Comparison of ENCODE assay signal across 10 cellular contexts in the genomic region with DNA sequence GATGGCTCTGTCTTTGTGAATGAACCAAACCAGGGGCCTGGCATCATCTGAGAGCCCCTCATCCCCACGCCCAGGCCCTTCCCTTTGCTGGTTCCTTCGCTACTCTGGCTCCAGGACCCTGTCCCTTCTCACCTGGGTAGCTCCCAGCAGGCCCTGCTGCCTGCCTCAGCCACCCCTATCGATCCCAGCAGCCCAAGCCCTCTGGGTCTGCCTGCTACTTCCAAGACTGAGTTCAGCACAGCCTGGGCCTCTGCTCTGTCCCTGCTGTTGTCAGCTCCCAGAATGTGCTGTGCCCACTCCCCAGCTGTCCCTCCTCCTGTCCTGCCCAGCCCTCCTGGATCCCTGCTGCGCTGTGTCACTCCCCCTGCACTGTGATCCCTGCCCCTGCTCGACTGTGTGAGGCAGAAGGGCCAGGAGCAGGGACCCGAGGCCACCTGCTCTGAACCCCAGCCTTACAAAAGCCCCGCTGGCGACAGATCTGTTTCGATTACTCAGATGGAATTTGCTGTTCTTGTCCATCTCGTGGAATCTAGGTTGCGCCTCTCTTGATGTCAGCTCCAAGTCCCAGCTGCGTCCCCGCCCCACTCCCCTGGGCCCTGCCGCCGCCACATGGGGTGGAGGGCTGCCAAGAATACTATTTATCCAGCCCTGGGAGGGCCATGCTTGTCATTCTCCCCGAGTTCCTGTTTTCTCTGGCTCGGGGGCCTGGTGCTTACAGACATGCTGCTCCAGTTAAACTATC. TPM values are rescaled to one million over a fixed set of nuclear protein-coding genes. Genes with fewer than 3 reads are reported as not detected.
DNase-seq lines count a peak whose midpoint lies in the region; ATAC-seq and TF ChIP-seq lines count a peak whose summit lies in the region.
"Had no signal": no experiment of that assay in that cellular context is flagged by ENCODE, and none has a peak within 500 bp of the region (broad histone marks: within the 10 kb centered on the region; RNA-seq: fewer than 3 reads in every experiment).

No MANE protein-coding gene starts in this region.

- no peak overlapping the region for H3K4me3 ChIP-seq in HEK293 (ENCODE audit: low read depth, low read length)
- no peak overlapping the region for H3K4me3 ChIP-seq in astrocyte of the spinal cord (ENCODE audit: low read depth, low read length)
- H3K4me3 ChIP-seq in spleen: no peak overlapping the region
- H3K4me3 ChIP-seq: ovary had no signal

- H3K27ac ChIP-seq in HEK293 (ENCODE audit: extremely low read depth, low read depth, low read length) (no peak overlapping the region), spleen (no peak overlapping the region)
- H3K27ac ChIP-seq: ovary had no signal

- in situ Hi-C loops in astrocyte of the spinal cord (cut with HindIII; ENCODE audit: low sequenced_read_pairs): no loop called here

- H3K36me3 ChIP-seq in HEK293 (ENCODE audit: control insufficient read depth in 2 of 2, insufficient read depth in 1 of 2, low read length in 2 of 2): peaks cover 5 to 59% of the 10 kb centered on the region in 2 experiments; a peak in 2 of 3 replicates
- H3K36me3 ChIP-seq in spleen: peaks cover 3 to 62% (median 55%) of the 10 kb centered on the region in 6 donors
- H3K36me3 ChIP-seq: ovary had no signal

- peak; percentile 97 for DNase-seq in astrocyte of the spinal cord (ENCODE audit: low read depth, low spot score)
- peak; percentile 36 for DNase-seq in inferior parietal cortex (ENCODE audit: extremely low spot score)
- peak; percentile 61 for DNase-seq in spleen
- DNase-seq: activated T-cell treated with anti-CD3 and anti-CD28 coated beads, Interleukin-2, amount 50 U/mL, for 4 hours had no signal

- ATAC-seq in HG03175 (IDR thresholded peaks at IDR 0.05; ENCODE audit: unreplicated experiment) (no peak), GM18520 (IDR thresholded peaks at IDR 0.05; ENCODE audit: unreplicated experiment) (no peak), HG02678 (IDR thresholded peaks at IDR 0.05; ENCODE audit: unreplicated experiment) (no peak), GM19023 (IDR thresholded peaks at IDR 0.05; ENCODE audit: unreplicated experiment) (no peak)

- H3K27me3 ChIP-seq in spleen (replicated peaks in 1 of 7): no peaks in the 10 kb centered on the region
- H3K27me3 ChIP-seq: ovary had no signal

- WGBS in spleen, 5 donors: 58 to 82% (median 75%) methylated on average over 17 of the region's 17 CpGs

- H3K4me1 ChIP-seq in HEK293 (ENCODE audit: control insufficient read depth, insufficient read depth, low read length): no peaks in the 10 kb centered on the region
- H3K4me1 ChIP-seq in spleen: no peaks in the 10 kb centered on the region

- H3K9me3 ChIP-seq in HEK293 (ENCODE audit: control insufficient read depth, insufficient read depth, low read depth, low read length) (no peaks in the 10 kb centered on the region), spleen (no peaks in the 10 kb centered on the region)
- H3K9me3 ChIP-seq: ovary had no signal

- POLR2A ChIA-PET in HEK293 (lab: Yijun Ruan, JAX): interaction anchor here (0.7 to 1.3 kb wide), 2 partner anchors 9 to 10 kb away, joined by 3 to 4 read pairs; no protein-coding TSS in a partner anchor

- CTCF ChIA-PET in HEK293 (lab: Yijun Ruan, JAX): interaction anchor here (0.5 to 1.4 kb wide), 4 partner anchors 11 to 96 kb away, joined by 3 to 4 read pairs (median 3); no protein-coding TSS in a partner anchor

- TF ChIP-seq POLR2A in spleen (IDR thresholded peaks at IDR 0.05): no peak

- intact Hi-C loops in spleen (cut with DNase I; ENCODE audit: low total_unique reads): no loop called here

- TF ChIP-seq CTCF in HEK293 (tag by site-specific recombination; IDR thresholded peaks at IDR 0.05) (no peak), astrocyte of the spinal cord (IDR thresholded peaks at IDR 0.05; ENCODE audit: low read depth, low read length) (no peak), spleen (IDR thresholded peaks at IDR 0.05 in 8 of 11, conservative IDR thresholded peaks at IDR 0.05 in 3 of 11) (no peak)

TF ChIP-seq in HEK293, 187 proteins besides CTCF, POLR2A, EP300 and RAD21 (continues in another document):
- no peak for TF ChIP-seq ZNF26 (tag by site-specific recombination; IDR thresholded peaks at IDR 0.05)
- TF ChIP-seq ZSCAN23 (tag by site-specific recombination; IDR thresholded peaks at IDR 0.05): no peak
- no peak for TF ChIP-seq ZNF302 (tag by site-specific recombination; IDR thresholded peaks at IDR 0.05; ENCODE audit: low read depth)
- no peak for TF ChIP-seq ZFP37 (tag by site-specific recombination; IDR thresholded peaks at IDR 0.05)
- no peak for TF ChIP-seq ZNF416 (tag by site-specific recombination; IDR thresholded peaks at IDR 0.05)
- no peak for TF ChIP-seq ZNF157 (tag by site-specific recombination; IDR thresholded peaks at IDR 0.05)
- peak; percentile 88 for TF ChIP-seq GLIS1 (tag by site-specific recombination; IDR thresholded peaks at IDR 0.05)
- no peak for TF ChIP-seq REST (tag by site-specific recombination; IDR thresholded peaks at IDR 0.05)
- TF ChIP-seq KLF1 (tag by site-specific recombination; IDR thresholded peaks at IDR 0.05): peak; percentile 44; the same call in 1 of the 2 replicates
- TF ChIP-seq, protein P1, sequence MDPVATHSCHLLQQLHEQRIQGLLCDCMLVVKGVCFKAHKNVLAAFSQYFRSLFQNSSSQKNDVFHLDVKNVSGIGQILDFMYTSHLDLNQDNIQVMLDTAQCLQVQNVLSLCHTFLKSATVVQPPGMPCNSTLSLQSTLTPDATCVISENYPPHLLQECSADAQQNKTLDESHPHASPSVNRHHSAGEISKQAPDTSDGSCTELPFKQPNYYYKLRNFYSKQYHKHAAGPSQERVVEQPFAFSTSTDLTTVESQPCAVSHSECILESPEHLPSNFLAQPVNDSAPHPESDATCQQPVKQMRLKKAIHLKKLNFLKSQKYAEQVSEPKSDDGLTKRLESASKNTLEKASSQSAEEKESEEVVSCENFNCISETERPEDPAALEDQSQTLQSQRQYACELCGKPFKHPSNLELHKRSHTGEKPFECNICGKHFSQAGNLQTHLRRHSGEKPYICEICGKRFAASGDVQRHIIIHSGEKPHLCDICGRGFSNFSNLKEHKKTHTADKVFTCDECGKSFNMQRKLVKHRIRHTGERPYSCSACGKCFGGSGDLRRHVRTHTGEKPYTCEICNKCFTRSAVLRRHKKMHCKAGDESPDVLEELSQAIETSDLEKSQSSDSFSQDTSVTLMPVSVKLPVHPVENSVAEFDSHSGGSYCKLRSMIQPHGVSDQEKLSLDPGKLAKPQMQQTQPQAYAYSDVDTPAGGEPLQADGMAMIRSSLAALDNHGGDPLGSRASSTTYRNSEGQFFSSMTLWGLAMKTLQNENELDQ (tag by site-specific recombination; IDR thresholded peaks at IDR 0.05; ENCODE audit: low read depth): no peak
- no peak for TF ChIP-seq ZNF311 (tag by site-specific recombination; IDR thresholded peaks at IDR 0.05; ENCODE audit: borderline replicate concordance)
- no peak for TF ChIP-seq KLF8 (tag by site-specific recombination; IDR thresholded peaks at IDR 0.05)
- no peak for TF ChIP-seq HOXD13 (CRISPR knock-in tag; IDR thresholded peaks at IDR 0.05; ENCODE audit: borderline replicate concordance)
- 0 out of 2 replicates have a peak, but pooled peaks have one; percentile 32 for TF ChIP-seq ZNF423 (tag by site-specific recombination; IDR thresholded peaks at IDR 0.05)
- TF ChIP-seq ZNF837 (tag by site-specific recombination; IDR thresholded peaks at IDR 0.05): no peak

RNA-seq across cellular contexts. Expression of gene MRPL21, which starts 13.0 kb away (rescaled TPM):
- 10 to 100 TPM; 11.2 to 37.4 (median 32.9) TPM for total RNA-seq in spleen
- polyA plus RNA-seq in spleen: 10 to 100 TPM; 50.5 to 81.0 (median 62.2) TPM

RNA-seq across cellular contexts. Expression of gene IGHMBP2, which starts 13.0 kb away (rescaled TPM):
- 10 to 100 TPM; 15.6 to 31.6 (median 25.3) TPM for total RNA-seq in spleen
- polyA plus RNA-seq in spleen: 10 to 100 TPM in 2 of 3 donors, 1 to 10 TPM in 1; 8.2 to 24.1 (median 21.7) TPM

RNA-seq across cellular contexts. Expression of gene CPT1A, which starts 48.9 kb away (rescaled TPM):
- 100 to 1,000 TPM in 1 of 7 donors, 10 to 100 TPM in 6; 43.3 to 118 (median 73.1) TPM for total RNA-seq in spleen
- polyA plus RNA-seq in spleen: 10 to 100 TPM in 2 of 3 donors, 1 to 10 TPM in 1; 6.7 to 18.0 (median 11.0) TPM

Comparison
In these comparisons a context has a peak if more than half of its experiments do, and no peak if none do; other contexts are left out.
1. DNase-seq: peak in every context shown above with its lines; median percentile 97 in astrocyte of the spinal cord; 61 in spleen; 36 in inferior parietal cortex.